ENCODE assay signal across 15 cellular contexts in the genomic region with DNA sequence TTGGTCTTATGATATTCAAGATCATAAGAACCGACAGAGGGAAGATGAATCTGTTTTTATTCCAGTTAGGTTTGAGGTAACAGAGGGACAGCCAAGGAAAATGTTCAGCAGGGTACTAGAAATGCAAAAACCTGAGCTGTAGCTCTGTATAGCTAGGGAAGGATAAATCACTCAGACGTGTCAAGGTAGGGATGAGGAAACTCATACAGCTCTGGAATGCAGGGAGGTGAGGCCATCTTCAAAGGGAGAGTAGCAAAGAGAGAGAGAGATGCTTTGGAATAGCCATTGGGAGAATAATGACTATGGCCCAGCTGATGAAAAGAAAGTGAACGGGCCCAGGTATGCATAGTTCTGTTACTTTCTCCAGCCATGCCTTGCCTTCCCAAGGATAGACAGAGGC.
DNase-seq lines count a peak whose midpoint lies in the region; ATAC-seq, FAIRE-seq and TF ChIP-seq lines count a peak whose summit lies in the region.
"Had no signal": no experiment of that assay in that cellular context is flagged by ENCODE, and none has a peak within 500 bp of the region (broad histone marks: within the 10 kb centered on the region; RNA-seq: fewer than 3 reads in every experiment).

No MANE protein-coding gene starts in this region.

- BruUV-seq in endothelial cell of umbilical vein (replicated peaks; lab: Mats Ljungman, UMichigan), result no TSS peak

- TF ChIP-seq CTCF in GM23338 (conservative IDR thresholded peaks at IDR 0.05; ENCODE audit: low read depth in 2 of 2) (no peak), endothelial cell of umbilical vein (IDR thresholded peaks at IDR 0.05; ENCODE audit: extremely low read depth in 1 of 2, insufficient read depth in 1 of 2, low read depth in 1 of 2, low read length in 2 of 2) (no peak), keratinocyte (optimal IDR thresholded peaks at IDR 0.05 in 1 of 3, IDR thresholded peaks at IDR 0.05 in 1 of 3, conservative IDR thresholded peaks at IDR 0.05 in 1 of 3; ENCODE audit: extremely low read depth in 1 of 3, insufficient read depth in 2 of 3, low read length in 3 of 3) (no peak), nephron progenitor cell (IDR thresholded peaks at IDR 0.05) (no peak)

- ATAC-seq in GM23338, result no peak
- ATAC-seq: HCT116 had no signal

- H3K4me3 ChIP-seq in GM23338, result no peak overlapping the region
- no peak overlapping the region for H3K4me3 ChIP-seq in endothelial cell of umbilical vein (replicated peaks in 1 of 3; ENCODE audit: insufficient read depth in 1 of 3, low read depth in 1 of 3, low read length in 3 of 3)
- H3K4me3 ChIP-seq in keratinocyte (ENCODE audit: control insufficient read depth in 2 of 3, extremely low read depth in 1 of 3, insufficient read depth in 2 of 3, low read depth in 1 of 3, low read length in 3 of 3), result no peak overlapping the region
- H3K4me3 ChIP-seq: BLaER1 treated with 17β-estradiol and CSF1 and Interleukin-3, amounts not matched to agents 10 nM and 100 nM had no signal

- H3K9ac ChIP-seq in endothelial cell of umbilical vein (replicated peaks; ENCODE audit: extremely low read depth, insufficient read depth, low read length) (no peak overlapping the region), keratinocyte (ENCODE audit: control insufficient read depth, extremely low read depth, insufficient read depth, low read length) (no peak overlapping the region)
- H3K9ac ChIP-seq: BLaER1 treated with 17β-estradiol and CSF1 and Interleukin-3, amounts not matched to agents 10 nM and 100 nM had no signal

- H3K27ac ChIP-seq in GM23338 (ENCODE audit: low read depth) (no peak overlapping the region), endothelial cell of umbilical vein (ENCODE audit: insufficient read depth, low read depth, low read length) (no peak overlapping the region), keratinocyte (ENCODE audit: control insufficient read depth, insufficient read depth, low read length) (no peak overlapping the region)
- H3K27ac ChIP-seq: BLaER1 treated with 17β-estradiol and CSF1 and Interleukin-3, amounts not matched to agents 10 nM and 100 nM; HL-60 had no signal

- no peak for FAIRE-seq in endothelial cell of umbilical vein (lab: Jason Lieb, UNC)
- peak; percentile 63 for FAIRE-seq in keratinocyte (lab: Jason Lieb, UNC)
- FAIRE-seq: H54 had no signal

- H3K79me2 ChIP-seq in GM23338 (replicated peaks; ENCODE audit: insufficient read depth), result no peaks in the 10 kb centered on the region
- no peaks in the 10 kb centered on the region for H3K79me2 ChIP-seq in endothelial cell of umbilical vein (ENCODE audit: control insufficient read depth, insufficient read depth, low read length)
- H3K79me2 ChIP-seq in keratinocyte (ENCODE audit: control insufficient read depth, insufficient read depth, low read length), result no peaks in the 10 kb centered on the region

- peaks cover 7% of the 10 kb centered on the region; the same call in 1 of the 2 replicates for H3K4me1 ChIP-seq in GM23338 (ENCODE audit: insufficient read depth)
- H3K4me1 ChIP-seq in endothelial cell of umbilical vein (ENCODE audit: control insufficient read depth, extremely low read depth, insufficient read depth, low read length), result no peaks in the 10 kb centered on the region
- H3K4me1 ChIP-seq in keratinocyte (ENCODE audit: control insufficient read depth, extremely low read depth, insufficient read depth, low read length), result peaks cover 6% of the 10 kb centered on the region

- dilution Hi-C loops in endothelial cell of umbilical vein (cut with MboI; ENCODE audit: extremely low pct_ligation_motif_present, low sequenced_read_pairs) (no loop called here), keratinocyte (cut with MboI; ENCODE audit: extremely low pct_ligation_motif_present, low sequenced_read_pairs) (no loop called here)

- no peaks in the 10 kb centered on the region for H3K36me3 Mint-ChIP-seq in GM23338 (ENCODE audit: low read depth)
- H3K36me3 Mint-ChIP-seq in nephron progenitor cell (ENCODE audit: low read depth), result peaks cover 49% of the 10 kb centered on the region

- TF ChIP-seq POLR2A in endothelial cell of umbilical vein (IDR thresholded peaks at IDR 0.05; ENCODE audit: low read depth, low read length), result no peak

- H3K4me3 Mint-ChIP-seq in GM23338 (no peak overlapping the region), nephron progenitor cell (peak overlapping the region; percentile 5)
- H3K4me3 Mint-ChIP-seq: CD4-positive, alpha-beta T cell had no signal

- H3K9me1 ChIP-seq in endothelial cell of umbilical vein (replicated peaks; ENCODE audit: control insufficient read depth, extremely low read depth, insufficient read depth, low read length) (no peaks in the 10 kb centered on the region), keratinocyte (ENCODE audit: control insufficient read depth, extremely low read depth, insufficient read depth, low read length) (no peaks in the 10 kb centered on the region)

- CTCF ChIA-PET in endothelial cell of umbilical vein (lab: Charles Lee), result interaction anchor here (1.0 to 1.4 kb wide), 4 partner anchors 9 to 273 kb away, joined by 3 to 4 read pairs (median 3); no protein-coding TSS in a partner anchor

- H3K27me3 ChIP-seq in GM23338 (ENCODE audit: insufficient read depth), result peaks cover 97% of the 10 kb centered on the region
- H3K27me3 ChIP-seq in endothelial cell of umbilical vein (ENCODE audit: control insufficient read depth in 2 of 2, insufficient read depth in 2 of 2, low read length in 2 of 2), result peaks cover 48 to 59% of the 10 kb centered on the region in 2 experiments
- H3K27me3 ChIP-seq in keratinocyte (ENCODE audit: control insufficient read depth, extremely low read depth, insufficient read depth, low read length), result peaks cover 52% of the 10 kb centered on the region

- H3K4me2 ChIP-seq in GM23338 (no peak overlapping the region), endothelial cell of umbilical vein (ENCODE audit: insufficient read depth, low read length) (no peak overlapping the region), keratinocyte (ENCODE audit: control insufficient read depth, extremely low read depth, insufficient read depth, low read depth, low read length) (no peak overlapping the region)
- H3K4me2 ChIP-seq: BLaER1 treated with 17β-estradiol and CSF1 and Interleukin-3, amounts not matched to agents 10 nM and 100 nM had no signal

- peaks cover 4% of the 10 kb centered on the region; the same call in 1 of the 2 replicates for H4K20me1 ChIP-seq in GM23338 (replicated peaks; ENCODE audit: insufficient read depth)
- no peaks in the 10 kb centered on the region for H4K20me1 ChIP-seq in endothelial cell of umbilical vein (replicated peaks; ENCODE audit: control insufficient read depth, extremely low read depth, insufficient read depth, low read length)
- H4K20me1 ChIP-seq in keratinocyte (ENCODE audit: control insufficient read depth, extremely low read depth, insufficient read depth, low read length), result no peaks in the 10 kb centered on the region

- H3K4me1 Mint-ChIP-seq in GM23338 (peaks cover 12% of the 10 kb centered on the region; the same call in 2 of the 3 replicates), nephron progenitor cell (peaks cover 53% of the 10 kb centered on the region)

- H3K27me3 Mint-ChIP-seq in GM23338 (ENCODE audit: insufficient read depth, low read depth, poor library complexity) (peaks cover 72% of the 10 kb centered on the region), nephron progenitor cell (ENCODE audit: low read depth, poor library complexity) (peaks cover 72% of the 10 kb centered on the region)

- intact Hi-C loops in endothelial cell of umbilical vein (cut with micrococcal nuclease), result no loop called here

- no peaks in the 10 kb centered on the region for H3K9me3 Mint-ChIP-seq in GM23338
- H3K9me3 Mint-ChIP-seq in nephron progenitor cell, result no peaks in the 10 kb centered on the region
- H3K9me3 Mint-ChIP-seq: CD4-positive, alpha-beta T cell had no signal

- no peaks in the 10 kb centered on the region for H3K9me3 ChIP-seq in endothelial cell of umbilical vein (replicated peaks; ENCODE audit: control insufficient read depth, insufficient read depth, low read length)
- no peaks in the 10 kb centered on the region for H3K9me3 ChIP-seq in keratinocyte (ENCODE audit: control insufficient read depth, low read depth, low read length)

- H3K9me2 ChIP-seq in GM23338 (ENCODE audit: insufficient read depth), result no peaks in the 10 kb centered on the region

- no peaks in the 10 kb centered on the region for H3F3A ChIP-seq in GM23338 (replicated peaks; ENCODE audit: low read depth)

- DNase-seq in GM23338 (ENCODE audit: low spot score), result no peak
- no peak for DNase-seq in endothelial cell of umbilical vein (ENCODE audit: low read depth, low spot score)
- DNase-seq in keratinocyte (ENCODE audit: low read depth, low spot score), result no peak
- DNase-seq in nephron progenitor cell, result no peak
- DNase-seq in hypothalamus (lab: John Stamatoyannopoulos, UW), result no peak
- no peak for DNase-seq in activated T-cell treated with anti-CD3 and anti-CD28 coated beads, Interleukin-2, amount 50 U/mL, for 48 hours
- DNase-seq in NCI-H1417 (lab: John Stamatoyannopoulos, UW), result no peak
- DNase-seq: ACHN; Calu3; CD4-positive, alpha-beta T cell; DMS 273 treated with DMSO at 0.1 percent for 48 hours had no signal

- no peaks in the 10 kb centered on the region for H3K36me3 ChIP-seq in GM23338 (ENCODE audit: insufficient read depth)
- no peaks in the 10 kb centered on the region for H3K36me3 ChIP-seq in endothelial cell of umbilical vein (ENCODE audit: control insufficient read depth in 2 of 2, extremely low read depth in 1 of 2, insufficient read depth in 2 of 2, low read length in 2 of 2)
- H3K36me3 ChIP-seq in keratinocyte (ENCODE audit: control insufficient read depth in 2 of 2, extremely low read depth in 1 of 2, insufficient read depth in 2 of 2, low read length in 2 of 2), result no peaks in the 10 kb centered on the region
- H3K36me3 ChIP-seq: BLaER1 treated with 17β-estradiol and CSF1 and Interleukin-3, amounts not matched to agents 10 nM and 100 nM had no signal

- POLR2A ChIA-PET in endothelial cell of umbilical vein (lab: Charles Lee), result no interaction called here

- no peak overlapping the region for H3K27ac Mint-ChIP-seq in GM23338
- no peak overlapping the region for H3K27ac Mint-ChIP-seq in nephron progenitor cell
- H3K27ac Mint-ChIP-seq: CD4-positive, alpha-beta T cell had no signal

- H2AFZ ChIP-seq in GM23338 (no peak overlapping the region), endothelial cell of umbilical vein (ENCODE audit: low read depth, low read length) (no peak overlapping the region), keratinocyte (ENCODE audit: control insufficient read depth, low read length) (no peak overlapping the region)

TF ChIP-seq in GM23338, 12 proteins besides CTCF, POLR2A, EP300 and RAD21 (continues in another document):
- TF ChIP-seq EZH2phosphoT487 (IDR thresholded peaks at IDR 0.05; ENCODE audit: unreplicated experiment) (no peak), EZH2 (IDR thresholded peaks at IDR 0.05; ENCODE audit: low read depth, unreplicated experiment) (peak; percentile 19), ZNF331 (CRISPR knock-in tag; IDR thresholded peaks at IDR 0.05; ENCODE audit: low read depth) (no peak)

TF ChIP-seq in endothelial cell of umbilical vein, 7 proteins besides CTCF, POLR2A, EP300 and RAD21 (continues in another document):
- TF ChIP-seq, protein P1, sequence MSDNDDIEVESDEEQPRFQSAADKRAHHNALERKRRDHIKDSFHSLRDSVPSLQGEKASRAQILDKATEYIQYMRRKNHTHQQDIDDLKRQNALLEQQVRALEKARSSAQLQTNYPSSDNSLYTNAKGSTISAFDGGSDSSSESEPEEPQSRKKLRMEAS (IDR thresholded peaks at IDR 0.05; ENCODE audit: insufficient read depth, insufficient read length), result no peak
